Comparison of ENCODE assay signal across 1 cellular context in genomic region chr20:32109392-32110172, GRCh38.
A peak's percentile ranks its signal among the peaks of the same experiment; 100 is the strongest.
TF ChIP-seq lines count a peak whose summit lies in the region.

TSS of gene TM9SF4 (plus strand) at chr20:32109714. CDS start at chr20:32109741, 27 bp downstream.

TF ChIP-seq in GM12878, 131 proteins besides CTCF, POLR2A, EP300 and RAD21 (continued from another document):
- TF ChIP-seq ATF2 (IDR thresholded peaks at IDR 0.05; ENCODE audit: low read length) (peak; percentile 83), SIX5 (IDR thresholded peaks at IDR 0.05; ENCODE audit: low read depth, low read length, severe bottlenecking) (peak; percentile 93), MXI1 (IDR thresholded peaks at IDR 0.05; ENCODE audit: low read depth, low read length) (peak; percentile 44), ZNF217 (IDR thresholded peaks at IDR 0.05) (no peak), ZBTB40 (IDR thresholded peaks at IDR 0.05; ENCODE audit: borderline replicate concordance) (peak; percentile 90), IRF3 (IDR thresholded peaks at IDR 0.05) (0 out of 2 replicates have a peak, but pooled peaks have one; percentile 2), IRF4 (IDR thresholded peaks at IDR 0.05; ENCODE audit: low read depth, low read length) (peak; percentile 39; the same call in 1 of the 2 replicates), PBX3 (IDR thresholded peaks at IDR 0.05; ENCODE audit: insufficient replicate concordance, low read depth, low read length) (no peak)
